22 cellular contexts compared by ENCODE assay signal in genomic region chr9:131324736-131325679, GRCh38. TPM values are rescaled to one million over a fixed set of nuclear protein-coding genes. Genes with fewer than 3 reads are reported as not detected.
DNase-seq lines count a peak whose midpoint lies in the region; ATAC-seq and TF ChIP-seq lines count a peak whose summit lies in the region.
"Had no signal": no experiment of that assay in that cellular context is flagged by ENCODE, and none has a peak within 500 bp of the region (broad histone marks: within the 10 kb centered on the region; RNA-seq: fewer than 3 reads in every experiment).

No MANE protein-coding gene starts in this region.

- H2BK5ac ChIP-seq in neuronal stem cell (ENCODE audit: low read length) = peak overlapping the region; percentile 42

- H3K9ac ChIP-seq in neuronal stem cell (ENCODE audit: low read depth, low read length, poor library complexity) = no peak overlapping the region

- H3K27me3 ChIP-seq in heart left ventricle = no peaks in the 10 kb centered on the region
- no peaks in the 10 kb centered on the region for H3K27me3 ChIP-seq in neuronal stem cell (ENCODE audit: control insufficient read depth in 3 of 3, insufficient read depth in 3 of 3, low read depth in 1 of 3, low read length in 3 of 3)
- no peaks in the 10 kb centered on the region for H3K27me3 ChIP-seq in aorta (ENCODE audit: control insufficient read depth in 1 of 2, insufficient read depth in 2 of 2, low read length in 1 of 2)
- no peaks in the 10 kb centered on the region for H3K27me3 ChIP-seq in transverse colon
- H3K27me3 ChIP-seq: BE2C had no signal

- no peak overlapping the region for H3K4ac ChIP-seq in neuronal stem cell (ENCODE audit: low read length)

- H2BK120ac ChIP-seq in neuronal stem cell (ENCODE audit: low read depth, low read length) = no peak overlapping the region

- H4K8ac ChIP-seq in neuronal stem cell (ENCODE audit: low read depth, low read length) = peak overlapping the region; percentile 23

- peaks cover 0 to 11% (median 4%) of the 10 kb centered on the region in 12 donors for H3K4me1 ChIP-seq in heart left ventricle
- peaks cover 0 to 9% of the 10 kb centered on the region in 2 donors for H3K4me1 ChIP-seq in neuronal stem cell (ENCODE audit: control insufficient read depth in 2 of 2, insufficient read depth in 1 of 2, low read depth in 1 of 2, low read length in 2 of 2)
- no peaks in the 10 kb centered on the region for H3K4me1 ChIP-seq in aorta (ENCODE audit: control insufficient read depth in 1 of 2, insufficient read depth in 2 of 2, low read length in 2 of 2)
- H3K4me1 ChIP-seq in transverse colon = no peaks in the 10 kb centered on the region
- H3K4me1 ChIP-seq: BE2C had no signal

- no peak for TF ChIP-seq EP300 in transverse colon (IDR thresholded peaks at IDR 0.05; ENCODE audit: low read depth)

- H3K79me1 ChIP-seq in neuronal stem cell (ENCODE audit: low read depth, low read length) = no peaks in the 10 kb centered on the region

- H3K36me3 ChIP-seq in heart left ventricle (no peaks in the 10 kb centered on the region), neuronal stem cell (replicated peaks in 1 of 2; ENCODE audit: control insufficient read depth in 2 of 2, insufficient read depth in 2 of 2, low read length in 2 of 2) (no peaks in the 10 kb centered on the region), aorta (ENCODE audit: control insufficient read depth in 1 of 2, insufficient read depth in 2 of 2, low read length in 1 of 2) (no peaks in the 10 kb centered on the region), transverse colon (no peaks in the 10 kb centered on the region)
- H3K36me3 ChIP-seq: BE2C had no signal

- H2AK5ac ChIP-seq in neuronal stem cell (ENCODE audit: low read depth, low read length) = no peak overlapping the region

- ATAC-seq in Right ventricle myocardium superior (ENCODE audit: poor library complexity) (no peak), heart left ventricle (peak in 1 of 4 donors; percentile 11), aorta (ENCODE audit: low FRiP score) (no peak), HG03095 (IDR thresholded peaks at IDR 0.05; ENCODE audit: unreplicated experiment) (no peak)

- peak; percentile 27 for DNase-seq in Right ventricle myocardium superior
- DNase-seq in cardiac septum (ENCODE audit: low spot score) = no peak
- DNase-seq in heart left ventricle = peak in 3 of 5 donors; percentile 19 to 37 (median 34)
- no peak for DNase-seq in neuronal stem cell (ENCODE audit: low spot score)
- peak; percentile 4 to 65 for DNase-seq in aorta
- DNase-seq in transverse colon = no peak
- DNase-seq in cerebellar cortex (ENCODE audit: low spot score) = no peak
- DNase-seq: BE2C; CD4-positive, alpha-beta T cell; GDM1; HCEC 1CT; KBM-7; MV-4-11; NCI-H1694 treated with DMSO at 0.1 percent for 48 hours; NCI-H2107; NCI-H2227 treated with DMSO at 0.1 percent for 48 hours; NCI-H510A treated with DMSO at 0.1 percent for 48 hours; NCI-H774; OCI-M1; SHP77 treated with DMSO at 0.1 percent for 48 hours had no signal

- no peak overlapping the region for H2AFZ ChIP-seq in neuronal stem cell (ENCODE audit: low read length)

- no peak for TF ChIP-seq CTCF in heart left ventricle (IDR thresholded peaks at IDR 0.05)
- no peak for TF ChIP-seq CTCF in transverse colon (IDR thresholded peaks at IDR 0.05)

- no peak overlapping the region for H2BK12ac ChIP-seq in neuronal stem cell (ENCODE audit: low read length)

- peak overlapping the region; percentile 48 for H3K18ac ChIP-seq in neuronal stem cell (ENCODE audit: low read length)

- no peak overlapping the region for H3K23ac ChIP-seq in neuronal stem cell (ENCODE audit: low read depth, low read length, poor library complexity)

- H3K27ac ChIP-seq in heart left ventricle = peak overlapping the region in 1 of 12 donors; percentile 9
- H3K27ac ChIP-seq in neuronal stem cell (replicated peaks; ENCODE audit: low read length) = no peak overlapping the region
- no peak overlapping the region for H3K27ac ChIP-seq in aorta (ENCODE audit: low read depth in 1 of 2, low read length in 2 of 2)
- H3K27ac ChIP-seq in transverse colon = no peak overlapping the region

- no peak overlapping the region for H4K91ac ChIP-seq in neuronal stem cell (ENCODE audit: low read depth, low read length, poor library complexity)

- H3K9me3 ChIP-seq in heart left ventricle = no peaks in the 10 kb centered on the region
- H3K9me3 ChIP-seq in neuronal stem cell (replicated peaks in 1 of 2; ENCODE audit: control insufficient read depth in 2 of 2, insufficient read depth in 1 of 2, low read depth in 1 of 2, low read length in 2 of 2) = no peaks in the 10 kb centered on the region
- H3K9me3 ChIP-seq in aorta (ENCODE audit: control insufficient read depth, low read length) = no peaks in the 10 kb centered on the region
- H3K9me3 ChIP-seq in transverse colon = no peaks in the 10 kb centered on the region
- H3K9me3 ChIP-seq: BE2C, Caco-2 had no signal

- WGBS in heart left ventricle, 4 donors = 87 to 92% (median 88%) methylated on average over 17 to 21 of the region's 21 CpGs
- WGBS in neuronal stem cell (ENCODE audit: extremely low coverage in 2 of 2, insufficient read length in 2 of 2, insufficient replicate concordance in 1 of 2), 2 donors = no CpG with 5 or more reads among the region's 21 CpGs
- WGBS in aorta, 2 donors = 84 to 90% methylated on average over 21 of the region's 21 CpGs
- 85% methylated on average over 21 of the region's 21 CpGs; no CpG with 5 or more reads in 1 of the 2 donors for whole genome bisulfite sequencing in transverse colon (ENCODE audit: low coverage in 1 of 2), 2 donors

- no peak overlapping the region for H3K4me3 ChIP-seq in heart left ventricle
- no peak overlapping the region for H3K4me3 ChIP-seq in neuronal stem cell (ENCODE audit: low read length in 2 of 2)
- H3K4me3 ChIP-seq in aorta (ENCODE audit: low read length in 2 of 2) = no peak overlapping the region
- H3K4me3 ChIP-seq in transverse colon = no peak overlapping the region

- H3K4me2 ChIP-seq in neuronal stem cell (ENCODE audit: insufficient read depth, low read length, poor library complexity, severe bottlenecking) = no peak overlapping the region

- peak overlapping the region; percentile 44 for H2BK15ac ChIP-seq in neuronal stem cell (ENCODE audit: low read length)

- in situ Hi-C loops in transverse colon (cut with MboI; ENCODE audit: low pct_ligation_motif_present in 1 of 4, low pct_unique_long_range_greater_than_20kb in 1 of 4, low sequenced_read_pairs in 3 of 4) = loop anchor here in 2 of 4 donors (25.0 kb wide), 1 partner anchor 263 kb away; no protein-coding TSS in a partner anchor

- no peak overlapping the region for H3K14ac ChIP-seq in neuronal stem cell (ENCODE audit: low read length)

- intact Hi-C loops in Right ventricle myocardium superior (cut with DNase I) = no loop called here
- intact Hi-C loops in cardiac septum (cut with DNase I) = no loop called here
- intact Hi-C loops in heart left ventricle (cut with DNase I) = no loop called here
- intact Hi-C loops in aorta (cut with DNase I) = no loop called here
- intact Hi-C loops in transverse colon (cut with DNase I; ENCODE audit: low total_unique reads) = no loop called here

- TF ChIP-seq POLR2A in heart left ventricle (IDR thresholded peaks at IDR 0.05) (no peak), transverse colon (IDR thresholded peaks at IDR 0.05) (no peak)

RNA-seq across cellular contexts. Expression of gene PLPP7, which starts 35.5 kb away (rescaled TPM):
- total RNA-seq in Right ventricle myocardium superior (115 TPM), cardiac septum (78.7 TPM), heart left ventricle (100 to 1,000 TPM in 6 of 9 donors, 10 to 100 TPM in 3; 78.8 to 293 (median 109) TPM), aorta (1 to 10 TPM; 6.6 to 9.5 TPM), transverse colon (10 to 100 TPM in 1 of 4 donors, 1 to 10 TPM in 3; 3.0 to 10.3 (median 4.1) TPM)
- polyA plus RNA-seq in heart left ventricle (100 to 1,000 TPM in 1 of 2 donors, 10 to 100 TPM in 1; 56.1 to 166 TPM), aorta (10 to 100 TPM in 1 of 2 donors, 1 to 10 TPM in 1; 5.6 to 11.1 TPM)
- 4.2 TPM for polyA plus RNA-seq in neuronal stem cell (2013, experiment 1 of 2)
- 4.1 TPM for polyA plus RNA-seq in neuronal stem cell (2013, experiment 2 of 2)

RNA-seq across cellular contexts. Expression of gene FAM78A, which starts 48.7 kb away (rescaled TPM):
- 55.7 TPM for total RNA-seq in Right ventricle myocardium superior
- 27.2 TPM for total RNA-seq in cardiac septum
- 10 to 100 TPM; 24.8 to 36.0 (median 33.4) TPM for total RNA-seq in heart left ventricle
- 10 to 100 TPM; 13.6 to 37.9 TPM for polyA plus RNA-seq in heart left ventricle
- 2.7 TPM for polyA plus RNA-seq in neuronal stem cell (2013, experiment 1 of 2)
- polyA plus RNA-seq in neuronal stem cell (2013, experiment 2 of 2) = 2.5 TPM
- 1 to 10 TPM; 4.0 to 6.3 TPM for total RNA-seq in aorta
- 1 to 10 TPM in 1 of 2 donors, under 1 TPM in 1; 0.59 to 2.0 TPM for polyA plus RNA-seq in aorta
- 1 to 10 TPM in 3 of 4 donors, under 1 TPM in 1; 1.00 to 3.4 (median 2.2) TPM for total RNA-seq in transverse colon

Comparison
In these comparisons a context has a peak if more than half of its experiments do, and no peak if none do; other contexts are left out.
1. DNase-seq: peak in Right ventricle myocardium superior (single experiment), heart left ventricle (3 of 5) and aorta (2 of 2); none in cardiac septum (single experiment), neuronal stem cell (single experiment), transverse colon (single experiment) and cerebellar cortex (single experiment).